In genomic region chr10:11012880-11013279, GRCh38 we compare ENCODE assay signal across 18 cellular contexts. TPM values are rescaled to one million over a fixed set of nuclear protein-coding genes. Genes with fewer than 3 reads are reported as not detected.
DNase-seq lines count a peak whose midpoint lies in the region; ATAC-seq and TF ChIP-seq lines count a peak whose summit lies in the region.
"Had no signal": no experiment of that assay in that cellular context is flagged by ENCODE, and none has a peak within 500 bp of the region (broad histone marks: within the 10 kb centered on the region; RNA-seq: fewer than 3 reads in every experiment).

No MANE protein-coding gene starts in this region.

- H3K4me3 ChIP-seq in breast epithelium, result no peak overlapping the region
- H3K4me3 ChIP-seq in mammary epithelial cell (replicated peaks in 1 of 3; ENCODE audit: insufficient read depth in 1 of 3, low read depth in 2 of 3, low read length in 3 of 3), result no peak overlapping the region
- peak overlapping the region in 3 of 12 donors; percentile 3 to 12 (median 7) for H3K4me3 ChIP-seq in heart left ventricle
- no peak overlapping the region for H3K4me3 ChIP-seq in neural progenitor cell
- no peak overlapping the region for H3K4me3 ChIP-seq in urinary bladder (ENCODE audit: low read depth, low read length)
- no peak overlapping the region for H3K4me3 ChIP-seq in PC-9
- H3K4me3 ChIP-seq: K562, Peyer's patch, thoracic aorta had no signal

- peaks cover 3% of the 10 kb centered on the region for H3K9me3 Mint-ChIP-seq in neural progenitor cell
- H3K9me3 Mint-ChIP-seq: activated naive CD4-positive, alpha-beta T cell treated with anti-CD3 and anti-CD28 coated beads for 36 hours had no signal

- CTCF ChIA-PET in mammary epithelial cell (lab: Charles Lee; ENCODE audit: low non-redundant PET) (no interaction called here), PC-9 (lab: Charles Lee) (no interaction called here)

- H3K9me3 ChIP-seq in breast epithelium, result no peaks in the 10 kb centered on the region
- H3K9me3 ChIP-seq in mammary epithelial cell (replicated peaks; ENCODE audit: insufficient read depth, low read length), result peaks cover 7% of the 10 kb centered on the region
- H3K9me3 ChIP-seq in heart left ventricle, result no peaks in the 10 kb centered on the region
- no peaks in the 10 kb centered on the region for H3K9me3 ChIP-seq in neural progenitor cell (ENCODE audit: low read depth)
- H3K9me3 ChIP-seq in PC-9 (ENCODE audit: insufficient read depth, low read depth), result no peaks in the 10 kb centered on the region
- H3K9me3 ChIP-seq: Peyer's patch, thoracic aorta had no signal

- peaks cover 9% of the 10 kb centered on the region for H3K27me3 Mint-ChIP-seq in neural progenitor cell (ENCODE audit: insufficient read depth, low read depth)

- H3K9ac ChIP-seq in mammary epithelial cell (ENCODE audit: insufficient read depth, low read length) (no peak overlapping the region), neural progenitor cell (no peak overlapping the region)

- DNase-seq in breast epithelium (ENCODE audit: low spot score in 2 of 2), result no peak
- DNase-seq in mammary epithelial cell, result no peak
- peak in 1 of 5 donors; percentile 43 for DNase-seq in heart left ventricle
- DNase-seq in neural progenitor cell (ENCODE audit: low spot score), result no peak
- DNase-seq in cortex of kidney (lab: John Stamatoyannopoulos, UW), result no peak
- DNase-seq in PC-9, result no peak
- DNase-seq: activated naive CD4-positive, alpha-beta T cell treated with anti-CD3 and anti-CD28 coated beads for 36 hours; DMS 273 treated with DMSO at 0.1 percent for 48 hours; NCI-H1105 treated with DMSO at 0.1 percent for 48 hours; NCI-H748 treated with DMSO at 0.1 percent for 48 hours; nucleus accumbens; Peyer's patch; stimulated activated CD4-positive, alpha-beta T cell treated with anti-CD3 and anti-CD28 coated beads, Interleukin-4, amount 100 ng/mL, for 4 hours; stimulated activated CD8-positive, alpha-beta memory T cell treated with anti-CD3 and anti-CD28 coated beads, Interleukin-4, amount 100 ng/mL, for 48 hours had no signal

- dilution Hi-C loops in mammary epithelial cell (cut with HindIII; ENCODE audit: low sequenced_read_pairs), result no loop called here

- H3K27ac ChIP-seq in breast epithelium, result peak overlapping the region; percentile 52 to 60
- H3K27ac ChIP-seq in mammary epithelial cell (ENCODE audit: insufficient read depth, low read depth, low read length), result no peak overlapping the region
- peak overlapping the region in 11 of 12 donors; percentile 36 to 69 (median 55) for H3K27ac ChIP-seq in heart left ventricle
- H3K27ac ChIP-seq in neural progenitor cell, result no peak overlapping the region
- H3K27ac ChIP-seq in urinary bladder (ENCODE audit: low read depth), result peak overlapping the region; percentile 18
- no peak overlapping the region for H3K27ac ChIP-seq in PC-9
- H3K27ac ChIP-seq: thoracic aorta had no signal

- BruUV-seq in mammary epithelial cell (replicated peaks; lab: Mats Ljungman, UMichigan), result no TSS peak
- no TSS peak for BruUV-seq in PC-9 (replicated peaks; lab: Mats Ljungman, UMichigan)

- H3K9me2 ChIP-seq in PC-9 (ENCODE audit: insufficient read depth), result no peaks in the 10 kb centered on the region

- H3K4me1 ChIP-seq in breast epithelium (no peaks in the 10 kb centered on the region), mammary epithelial cell (ENCODE audit: insufficient read depth, low read length) (peaks cover 6% of the 10 kb centered on the region), heart left ventricle (peaks cover 0 to 44% (median 22%) of the 10 kb centered on the region in 12 donors), neural progenitor cell (peaks cover 47% of the 10 kb centered on the region), urinary bladder (ENCODE audit: insufficient read depth) (no peaks in the 10 kb centered on the region), PC-9 (replicated peaks; ENCODE audit: insufficient read depth) (no peaks in the 10 kb centered on the region)
- H3K4me1 ChIP-seq: Peyer's patch had no signal

- H3K27me3 ChIP-seq in breast epithelium (peaks cover 0 to 3% of the 10 kb centered on the region in 2 donors), mammary epithelial cell (ENCODE audit: insufficient read depth, low read length) (peaks cover 6% of the 10 kb centered on the region), heart left ventricle (peaks cover 0 to 21% (median 0%) of the 10 kb centered on the region in 9 donors), neural progenitor cell (peaks cover 13% of the 10 kb centered on the region), PC-9 (ENCODE audit: insufficient read depth, low read depth) (peaks cover 6% of the 10 kb centered on the region; the same call in 1 of the 2 replicates)
- H3K27me3 ChIP-seq: Peyer's patch had no signal

- TF ChIP-seq CTCF in breast epithelium (IDR thresholded peaks at IDR 0.05) (no peak), mammary epithelial cell (conservative IDR thresholded peaks at IDR 0.05 in 1 of 2, IDR thresholded peaks at IDR 0.05 in 1 of 2; ENCODE audit: extremely low read depth in 1 of 2, insufficient read depth in 1 of 2, low read depth in 1 of 2, low read length in 2 of 2) (no peak), heart left ventricle (IDR thresholded peaks at IDR 0.05) (no peak), neural progenitor cell (IDR thresholded peaks at IDR 0.05) (no peak), PC-9 (conservative IDR thresholded peaks at IDR 0.05) (no peak)

- peaks cover 64% of the 10 kb centered on the region for H3K4me1 Mint-ChIP-seq in neural progenitor cell

- no peaks in the 10 kb centered on the region for H3K36me3 Mint-ChIP-seq in neural progenitor cell

- no peak overlapping the region for H3K4me3 Mint-ChIP-seq in neural progenitor cell
- H3K4me3 Mint-ChIP-seq: activated naive CD4-positive, alpha-beta T cell treated with anti-CD3 and anti-CD28 coated beads for 36 hours had no signal

- H3K4me2 ChIP-seq in mammary epithelial cell (ENCODE audit: insufficient read depth, low read depth, low read length) (no peak overlapping the region), neural progenitor cell (no peak overlapping the region), PC-9 (no peak overlapping the region)

- no peak overlapping the region for H2AFZ ChIP-seq in mammary epithelial cell (ENCODE audit: low read depth, low read length)
- peak overlapping the region; percentile 85 for H2AFZ ChIP-seq in neural progenitor cell (replicated peaks)
- H2AFZ ChIP-seq in PC-9, result no peak overlapping the region

- 77% methylated on average over 4 of the region's 6 CpGs for WGBS in mammary epithelial cell (ENCODE audit: low coverage, missing lambda C conversion rate)
- WGBS in heart left ventricle, 4 donors, result 23 to 52% (median 36%) methylated on average over 6 of the region's 6 CpGs
- WGBS in urinary bladder, result 57% methylated on average over 6 of the region's 6 CpGs

- ATAC-seq in heart left ventricle, result peak in 3 of 4 donors; percentile 6 to 51 (median 45)
- ATAC-seq in HG03108 (IDR thresholded peaks at IDR 0.05; ENCODE audit: unreplicated experiment), result no peak
- ATAC-seq: K562 had no signal

- H4K20me1 ChIP-seq in mammary epithelial cell (ENCODE audit: insufficient read depth, low read length) (no peaks in the 10 kb centered on the region), neural progenitor cell (ENCODE audit: low read depth) (no peaks in the 10 kb centered on the region), PC-9 (ENCODE audit: insufficient read depth) (no peaks in the 10 kb centered on the region)

- TF ChIP-seq POLR2A in breast epithelium (IDR thresholded peaks at IDR 0.05), result no peak
- TF ChIP-seq POLR2A in heart left ventricle (IDR thresholded peaks at IDR 0.05), result no peak

- H3K27ac Mint-ChIP-seq in neural progenitor cell, result peak overlapping the region; percentile 84
- H3K27ac Mint-ChIP-seq: activated naive CD4-positive, alpha-beta T cell treated with anti-CD3 and anti-CD28 coated beads for 36 hours had no signal

- H3F3A ChIP-seq in neural progenitor cell (ENCODE audit: low read depth) (peaks cover 21% of the 10 kb centered on the region), PC-9 (ENCODE audit: insufficient read depth, low read depth) (no peaks in the 10 kb centered on the region)

- in situ Hi-C loops in mammary epithelial cell (cut with MboI; ENCODE audit: low sequenced_read_pairs in 2 of 2), result no loop called here

- H3K79me2 ChIP-seq in mammary epithelial cell (ENCODE audit: insufficient read depth, low read length), result no peaks in the 10 kb centered on the region
- no peaks in the 10 kb centered on the region for H3K79me2 ChIP-seq in neural progenitor cell (ENCODE audit: low read depth)
- H3K79me2 ChIP-seq in PC-9 (ENCODE audit: low read depth), result no peaks in the 10 kb centered on the region

- intact Hi-C loops in breast epithelium (cut with DNase I; ENCODE audit: low total_unique reads), result no loop called here
- intact Hi-C loops in mammary epithelial cell (cut with micrococcal nuclease), result no loop called here
- intact Hi-C loops in heart left ventricle (cut with DNase I), result loop anchor here in 5 of 10 donors (5.0 to 10.0 kb wide), 7 partner anchors 138 to 278 kb away; no protein-coding TSS in a partner anchor
- intact Hi-C loops in PC-9 (cut with micrococcal nuclease; ENCODE audit: unreplicated experiment), result no loop called here

- POLR2A ChIA-PET in PC-9 (lab: Charles Lee; ENCODE audit: unreplicated experiment), result no interaction called here

- H3K36me3 ChIP-seq in breast epithelium (no peaks in the 10 kb centered on the region), mammary epithelial cell (ENCODE audit: insufficient read depth, low read length) (no peaks in the 10 kb centered on the region), heart left ventricle (no peaks in the 10 kb centered on the region), neural progenitor cell (no peaks in the 10 kb centered on the region), urinary bladder (ENCODE audit: insufficient read depth) (no peaks in the 10 kb centered on the region), PC-9 (ENCODE audit: low read depth) (no peaks in the 10 kb centered on the region)
- H3K36me3 ChIP-seq: Peyer's patch, thoracic aorta had no signal

RNA-seq across cellular contexts. Expression of gene CELF2, which starts 4.8 kb away (rescaled TPM):
- total RNA-seq in breast epithelium (100 to 1,000 TPM in 1 of 3 donors, 10 to 100 TPM in 2; 40.0 to 178 (median 45.6) TPM), mammary epithelial cell (1 to 10 TPM in 1 of 2 donors, under 1 TPM in 1; 0.19 to 2.5 TPM), heart left ventricle (100 to 1,000 TPM in 1 of 9 donors, 10 to 100 TPM in 8; 61.2 to 103 (median 73.3) TPM), neural progenitor cell (ENCODE audit: low replicate concordance) (31.6 and 33.8 TPM in 2 replicates), urinary bladder (52.7 TPM), PC-9 (2021) (not detected in 2 replicates)
- polyA plus RNA-seq in mammary epithelial cell (0.60 TPM), heart left ventricle (10 to 100 TPM; 14.2 to 33.3 TPM), urinary bladder (40.1 TPM)
- 10.4 TPM for polyA minus RNA-seq in mammary epithelial cell

Comparison
In these comparisons a context has a peak if more than half of its experiments do, and no peak if none do; other contexts are left out.
1. H3K27ac ChIP-seq: peak in breast epithelium (2 of 2), heart left ventricle (11 of 12) and urinary bladder (single experiment); none in mammary epithelial cell (single experiment), neural progenitor cell (single experiment) and PC-9 (single experiment).